1 cellular context compared by ENCODE assay signal in the genomic region with DNA sequence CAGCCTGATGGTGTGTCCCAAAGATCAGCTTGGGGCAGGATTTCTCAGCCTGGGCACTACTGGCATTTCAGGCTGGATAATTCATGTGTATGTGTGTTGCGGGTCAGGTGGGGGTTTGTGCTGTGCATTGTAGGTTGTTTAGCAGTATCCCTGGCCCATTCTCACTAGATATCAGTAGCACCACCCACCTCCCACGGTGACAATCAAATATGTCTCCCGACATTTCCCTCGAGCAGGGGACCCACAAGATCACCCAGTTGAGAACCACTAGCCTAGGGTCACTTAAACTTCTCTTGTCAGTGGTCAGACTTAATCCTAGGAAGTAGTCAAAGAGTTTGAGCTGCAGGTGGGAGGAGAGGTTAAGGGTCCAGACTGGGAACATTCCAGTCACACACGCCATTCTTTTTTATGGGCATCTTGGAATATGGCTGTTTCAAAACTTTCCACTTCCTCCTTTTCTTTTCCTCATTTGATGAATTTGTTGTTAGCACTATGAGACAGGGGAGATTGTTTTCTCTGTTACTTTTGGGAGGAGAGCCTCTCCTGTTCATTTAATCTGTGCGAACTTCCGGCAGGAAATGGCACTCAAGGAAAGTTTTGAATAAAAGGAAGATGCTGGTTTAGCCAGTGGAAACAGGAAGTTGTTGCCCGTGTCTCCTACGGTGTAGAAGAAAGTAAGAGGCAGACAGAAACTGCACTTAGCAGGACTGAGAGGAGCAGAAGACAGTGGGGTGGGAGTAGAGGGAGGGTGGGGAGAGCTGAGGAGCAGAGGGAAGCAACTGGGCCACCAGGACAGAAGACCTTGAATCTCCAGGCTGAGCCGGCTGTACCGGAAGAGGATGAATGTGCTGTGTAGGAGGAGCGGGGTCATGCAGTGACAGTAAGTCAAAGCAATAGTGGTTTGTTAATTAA.
TF ChIP-seq lines count a peak whose summit lies in the region.

No MANE protein-coding gene starts in this region.

TF ChIP-seq in K562, 482 proteins besides CTCF, POLR2A, EP300 and RAD21 (continued from another document and continues in another):
- TF ChIP-seq, protein P1, sequence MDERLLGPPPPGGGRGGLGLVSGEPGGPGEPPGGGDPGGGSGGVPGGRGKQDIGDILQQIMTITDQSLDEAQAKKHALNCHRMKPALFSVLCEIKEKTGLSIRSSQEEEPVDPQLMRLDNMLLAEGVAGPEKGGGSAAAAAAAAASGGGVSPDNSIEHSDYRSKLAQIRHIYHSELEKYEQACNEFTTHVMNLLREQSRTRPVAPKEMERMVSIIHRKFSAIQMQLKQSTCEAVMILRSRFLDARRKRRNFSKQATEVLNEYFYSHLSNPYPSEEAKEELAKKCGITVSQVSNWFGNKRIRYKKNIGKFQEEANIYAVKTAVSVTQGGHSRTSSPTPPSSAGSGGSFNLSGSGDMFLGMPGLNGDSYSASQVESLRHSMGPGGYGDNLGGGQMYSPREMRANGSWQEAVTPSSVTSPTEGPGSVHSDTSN (CRISPR knock-in tag; IDR thresholded peaks at IDR 0.05; ENCODE audit: low read depth): no peak
- TF ChIP-seq, protein P1 (tag; conservative IDR thresholded peaks at IDR 0.05; ENCODE audit: low read depth): 0 out of 2 replicates have a peak, but pooled peaks have one; percentile 20
- TF ChIP-seq, protein P2, sequence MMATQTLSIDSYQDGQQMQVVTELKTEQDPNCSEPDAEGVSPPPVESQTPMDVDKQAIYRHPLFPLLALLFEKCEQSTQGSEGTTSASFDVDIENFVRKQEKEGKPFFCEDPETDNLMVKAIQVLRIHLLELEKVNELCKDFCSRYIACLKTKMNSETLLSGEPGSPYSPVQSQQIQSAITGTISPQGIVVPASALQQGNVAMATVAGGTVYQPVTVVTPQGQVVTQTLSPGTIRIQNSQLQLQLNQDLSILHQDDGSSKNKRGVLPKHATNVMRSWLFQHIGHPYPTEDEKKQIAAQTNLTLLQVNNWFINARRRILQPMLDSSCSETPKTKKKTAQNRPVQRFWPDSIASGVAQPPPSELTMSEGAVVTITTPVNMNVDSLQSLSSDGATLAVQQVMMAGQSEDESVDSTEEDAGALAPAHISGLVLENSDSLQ (IDR thresholded peaks at IDR 0.05): peak; percentile 41
- peak; percentile 50; the same call in 1 of the 2 replicates for TF ChIP-seq ZNF589 (CRISPR knock-in tag; IDR thresholded peaks at IDR 0.05; ENCODE audit: low read depth)
- TF ChIP-seq, protein P3, sequence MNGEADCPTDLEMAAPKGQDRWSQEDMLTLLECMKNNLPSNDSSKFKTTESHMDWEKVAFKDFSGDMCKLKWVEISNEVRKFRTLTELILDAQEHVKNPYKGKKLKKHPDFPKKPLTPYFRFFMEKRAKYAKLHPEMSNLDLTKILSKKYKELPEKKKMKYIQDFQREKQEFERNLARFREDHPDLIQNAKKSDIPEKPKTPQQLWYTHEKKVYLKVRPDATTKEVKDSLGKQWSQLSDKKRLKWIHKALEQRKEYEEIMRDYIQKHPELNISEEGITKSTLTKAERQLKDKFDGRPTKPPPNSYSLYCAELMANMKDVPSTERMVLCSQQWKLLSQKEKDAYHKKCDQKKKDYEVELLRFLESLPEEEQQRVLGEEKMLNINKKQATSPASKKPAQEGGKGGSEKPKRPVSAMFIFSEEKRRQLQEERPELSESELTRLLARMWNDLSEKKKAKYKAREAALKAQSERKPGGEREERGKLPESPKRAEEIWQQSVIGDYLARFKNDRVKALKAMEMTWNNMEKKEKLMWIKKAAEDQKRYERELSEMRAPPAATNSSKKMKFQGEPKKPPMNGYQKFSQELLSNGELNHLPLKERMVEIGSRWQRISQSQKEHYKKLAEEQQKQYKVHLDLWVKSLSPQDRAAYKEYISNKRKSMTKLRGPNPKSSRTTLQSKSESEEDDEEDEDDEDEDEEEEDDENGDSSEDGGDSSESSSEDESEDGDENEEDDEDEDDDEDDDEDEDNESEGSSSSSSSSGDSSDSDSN (IDR thresholded peaks at IDR 0.05; ENCODE audit: borderline replicate concordance in 1 of 2, low read depth in 2 of 2, low read length in 2 of 2): 0 out of 4 replicates have a peak, but pooled peaks of 1 of the 2 experiments have one; percentile 32
- no peak for TF ChIP-seq ESRRB (CRISPR knock-in tag; IDR thresholded peaks at IDR 0.05; ENCODE audit: borderline replicate concordance)
- TF ChIP-seq NR4A1 (CRISPR knock-in tag; IDR thresholded peaks at IDR 0.05): no peak
- peak; percentile 31; the same call in 1 of the 2 replicates for TF ChIP-seq NR4A1 (tag; IDR thresholded peaks at IDR 0.05)
- TF ChIP-seq STAT5B (CRISPR knock-in tag; IDR thresholded peaks at IDR 0.05): no peak
- no peak for TF ChIP-seq ZNF134 (CRISPR knock-in tag; conservative IDR thresholded peaks at IDR 0.05)
- TF ChIP-seq, protein P4, sequence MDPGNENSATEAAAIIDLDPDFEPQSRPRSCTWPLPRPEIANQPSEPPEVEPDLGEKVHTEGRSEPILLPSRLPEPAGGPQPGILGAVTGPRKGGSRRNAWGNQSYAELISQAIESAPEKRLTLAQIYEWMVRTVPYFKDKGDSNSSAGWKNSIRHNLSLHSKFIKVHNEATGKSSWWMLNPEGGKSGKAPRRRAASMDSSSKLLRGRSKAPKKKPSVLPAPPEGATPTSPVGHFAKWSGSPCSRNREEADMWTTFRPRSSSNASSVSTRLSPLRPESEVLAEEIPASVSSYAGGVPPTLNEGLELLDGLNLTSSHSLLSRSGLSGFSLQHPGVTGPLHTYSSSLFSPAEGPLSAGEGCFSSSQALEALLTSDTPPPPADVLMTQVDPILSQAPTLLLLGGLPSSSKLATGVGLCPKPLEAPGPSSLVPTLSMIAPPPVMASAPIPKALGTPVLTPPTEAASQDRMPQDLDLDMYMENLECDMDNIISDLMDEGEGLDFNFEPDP (CRISPR knock-in tag; IDR thresholded peaks at IDR 0.05): no peak
- TF ChIP-seq, protein P5, sequence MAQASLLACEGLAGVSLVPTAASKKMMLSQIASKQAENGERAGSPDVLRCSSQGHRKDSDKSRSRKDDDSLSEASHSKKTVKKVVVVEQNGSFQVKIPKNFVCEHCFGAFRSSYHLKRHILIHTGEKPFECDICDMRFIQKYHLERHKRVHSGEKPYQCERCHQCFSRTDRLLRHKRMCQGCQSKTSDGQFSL (CRISPR knock-in tag; IDR thresholded peaks at IDR 0.05): no peak
- TF ChIP-seq, protein P5 (tag; IDR thresholded peaks at IDR 0.05): no peak
- no peak; the same call in 1 of the 2 replicates for TF ChIP-seq TEAD4 (IDR thresholded peaks at IDR 0.05; ENCODE audit: low read length)
- no peak for TF ChIP-seq TEAD4 (CRISPR knock-in tag; IDR thresholded peaks at IDR 0.05; ENCODE audit: borderline replicate concordance)
- no peak for TF ChIP-seq ILK (tag; IDR thresholded peaks at IDR 0.05; ENCODE audit: borderline replicate concordance, low read depth)
- peak; percentile 71 for TF ChIP-seq TAF1 (IDR thresholded peaks at IDR 0.05; ENCODE audit: control insufficient read depth, extremely low read depth, insufficient read depth, low read length, severe bottlenecking)
- peak; percentile 47 for TF ChIP-seq ZFP36 (IDR thresholded peaks at IDR 0.05; ENCODE audit: low read depth, low read length, partially characterized antibody)
- peak; percentile 25; the same call in 1 of the 2 replicates for TF ChIP-seq DPF2 (IDR thresholded peaks at IDR 0.05)
- no peak for TF ChIP-seq HDAC6 (IDR thresholded peaks at IDR 0.05; ENCODE audit: low read depth, low read length)
- TF ChIP-seq NFRKB (IDR thresholded peaks at IDR 0.05; ENCODE audit: low read depth): peak; percentile 74
- TF ChIP-seq, protein P6, sequence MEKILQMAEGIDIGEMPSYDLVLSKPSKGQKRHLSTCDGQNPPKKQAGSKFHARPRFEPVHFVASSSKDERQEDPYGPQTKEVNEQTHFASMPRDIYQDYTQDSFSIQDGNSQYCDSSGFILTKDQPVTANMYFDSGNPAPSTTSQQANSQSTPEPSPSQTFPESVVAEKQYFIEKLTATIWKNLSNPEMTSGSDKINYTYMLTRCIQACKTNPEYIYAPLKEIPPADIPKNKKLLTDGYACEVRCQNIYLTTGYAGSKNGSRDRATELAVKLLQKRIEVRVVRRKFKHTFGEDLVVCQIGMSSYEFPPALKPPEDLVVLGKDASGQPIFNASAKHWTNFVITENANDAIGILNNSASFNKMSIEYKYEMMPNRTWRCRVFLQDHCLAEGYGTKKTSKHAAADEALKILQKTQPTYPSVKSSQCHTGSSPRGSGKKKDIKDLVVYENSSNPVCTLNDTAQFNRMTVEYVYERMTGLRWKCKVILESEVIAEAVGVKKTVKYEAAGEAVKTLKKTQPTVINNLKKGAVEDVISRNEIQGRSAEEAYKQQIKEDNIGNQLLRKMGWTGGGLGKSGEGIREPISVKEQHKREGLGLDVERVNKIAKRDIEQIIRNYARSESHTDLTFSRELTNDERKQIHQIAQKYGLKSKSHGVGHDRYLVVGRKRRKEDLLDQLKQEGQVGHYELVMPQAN (IDR thresholded peaks at IDR 0.05; ENCODE audit: borderline replicate concordance): no peak
- TF ChIP-seq EP400 (IDR thresholded peaks at IDR 0.05): peak; percentile 18; the same call in 1 of the 2 replicates
- peak; percentile 85 for TF ChIP-seq GABPA (tag; conservative IDR thresholded peaks at IDR 0.05; ENCODE audit: low read depth)
- no peak for TF ChIP-seq NR2C2 (CRISPR knock-in tag; IDR thresholded peaks at IDR 0.05)
- TF ChIP-seq NR2C2 (tag; IDR thresholded peaks at IDR 0.05): peak; percentile 68
- TF ChIP-seq SUPT5H (IDR thresholded peaks at IDR 0.05): peak; percentile 58
- TF ChIP-seq ZBTB17 (CRISPR knock-in tag; IDR thresholded peaks at IDR 0.05): 0 out of 2 replicates have a peak, but pooled peaks have one; percentile 10
- no peak for TF ChIP-seq LCOR (CRISPR knock-in tag; IDR thresholded peaks at IDR 0.05)
- 0 out of 4 replicates have a peak, but pooled peaks of 1 of the 2 experiments have one; percentile 6 for TF ChIP-seq MAZ (CRISPR knock-in tag; conservative IDR thresholded peaks at IDR 0.05 in 1 of 2, IDR thresholded peaks at IDR 0.05 in 1 of 2)
- TF ChIP-seq SREBF1 (IDR thresholded peaks at IDR 0.05; ENCODE audit: borderline replicate concordance, low read depth, low read length): no peak
- TF ChIP-seq ELF1 (tag; IDR thresholded peaks at IDR 0.05): peak; percentile 68
- no peak for TF ChIP-seq CREBBP (IDR thresholded peaks at IDR 0.05; ENCODE audit: low read depth, low read length)
- TF ChIP-seq PTBP1 (IDR thresholded peaks at IDR 0.05; ENCODE audit: low read depth, low read length): no peak
- TF ChIP-seq ETV1 (tag; conservative IDR thresholded peaks at IDR 0.05; ENCODE audit: low read depth): peak; percentile 80
- no peak for TF ChIP-seq NR2C1 (IDR thresholded peaks at IDR 0.05)
- TF ChIP-seq NR2C1 (tag; IDR thresholded peaks at IDR 0.05): peak; percentile 57
- TF ChIP-seq KAT7 (CRISPR knock-in tag; IDR thresholded peaks at IDR 0.05; ENCODE audit: borderline replicate concordance): peak; percentile 36; the same call in 1 of the 2 replicates
- peak in 1 of 3 experiments; percentile 68 for TF ChIP-seq YY1 (IDR thresholded peaks at IDR 0.05; ENCODE audit: borderline replicate concordance in 1 of 3, control insufficient read depth in 1 of 3, extremely low read depth in 1 of 3, insufficient read depth in 3 of 3, insufficient read length in 1 of 3, insufficient replicate concordance in 2 of 3, low read depth in 1 of 3, low read length in 2 of 3)
- TF ChIP-seq TAF7 (tag; IDR thresholded peaks at IDR 0.05): peak; percentile 64; the same call in 1 of the 2 replicates
- peak; percentile 51 for TF ChIP-seq POLR2B (IDR thresholded peaks at IDR 0.05; ENCODE audit: low read depth, partially characterized antibody)
- no peak for TF ChIP-seq SMAD1 (IDR thresholded peaks at IDR 0.05; ENCODE audit: low read depth, low read length, partially characterized antibody)
- peak; percentile 16; the same call in 1 of the 2 replicates for TF ChIP-seq PHF8 (IDR thresholded peaks at IDR 0.05; ENCODE audit: borderline replicate concordance, low read length)
- TF ChIP-seq SP1 (CRISPR knock-in tag; IDR thresholded peaks at IDR 0.05): no peak
